ENCODE assay signal across 8 cellular contexts in the genomic region with DNA sequence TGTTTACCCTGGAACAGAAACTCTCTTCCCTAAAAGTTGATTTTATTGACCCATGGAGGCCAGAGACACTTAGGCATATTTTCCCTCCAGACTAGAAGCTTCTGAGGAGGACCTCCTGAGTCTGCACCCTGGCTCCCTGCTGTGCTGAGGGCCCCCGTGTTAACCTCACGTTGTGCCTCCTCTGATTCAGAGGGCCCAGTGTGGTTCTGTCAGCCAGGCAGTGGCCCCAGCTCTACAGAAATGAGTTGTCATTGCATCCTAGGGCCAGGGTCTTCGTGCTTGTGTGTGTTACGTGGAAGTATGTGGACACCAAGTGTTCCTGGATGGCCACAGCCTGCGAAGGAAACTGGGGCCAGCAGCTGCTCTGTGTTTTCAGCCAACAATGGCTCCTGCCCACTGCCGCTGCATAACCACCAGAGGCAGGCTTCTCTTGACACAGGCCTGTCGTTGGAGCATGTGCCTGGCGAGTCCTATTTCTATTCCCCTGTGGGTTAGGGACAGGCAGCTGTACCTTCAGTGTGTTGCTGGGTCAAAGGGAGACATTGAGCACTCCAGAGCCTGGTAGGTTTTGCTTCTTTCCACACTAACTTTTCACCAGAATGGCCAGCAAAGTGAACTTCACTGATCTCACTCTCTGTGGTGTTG. TPM values are rescaled to one million over a fixed set of nuclear protein-coding genes. Genes with fewer than 3 reads are reported as not detected.
DNase-seq lines count a peak whose midpoint lies in the region; ATAC-seq, FAIRE-seq and TF ChIP-seq lines count a peak whose summit lies in the region.

No MANE protein-coding gene starts in this region.

- no peak for FAIRE-seq in urothelium cell line (lab: Jason Lieb, UNC)

- H3K9me3 Mint-ChIP-seq in CD4-positive, alpha-beta memory T cell, result peaks cover 0 to 2% (median 0%) of the 10 kb centered on the region in 8 donors
- H3K9me3 Mint-ChIP-seq in activated CD8-positive, alpha-beta memory T cell treated with anti-CD3 and anti-CD28 coated beads, Interleukin-2, amount 10 ng/mL, durations not matched to agents 7 days and 5 days (ENCODE audit: low read depth), result no peaks in the 10 kb centered on the region

- H3K36me3 Mint-ChIP-seq in CD4-positive, alpha-beta memory T cell, result peaks cover 40 to 52% of the 10 kb centered on the region in 2 donors
- H3K36me3 Mint-ChIP-seq in activated CD8-positive, alpha-beta memory T cell treated with anti-CD3 and anti-CD28 coated beads, Interleukin-2, amount 10 ng/mL, durations not matched to agents 7 days and 5 days, result peaks cover 41% of the 10 kb centered on the region

- no peaks in the 10 kb centered on the region for H3K9me3 ChIP-seq in CD4-positive, alpha-beta memory T cell (ENCODE audit: control insufficient read depth in 1 of 2, low read length in 2 of 2)
- H3K9me3 ChIP-seq in prostate gland, result no peaks in the 10 kb centered on the region

- POLR2A ChIA-PET in CD4-positive, alpha-beta memory T cell (lab: Charles Lee; ENCODE audit: partially characterized antibody), result interaction anchor here (0.7 to 20.7 kb wide), 12 partner anchors 15 to 151 kb away, joined by 3 to 650 read pairs (median 6); a partner anchor contains a TSS

- H3K27ac ChIP-seq in CD4-positive, alpha-beta memory T cell (ENCODE audit: low read depth, low read length), result peak overlapping the region; percentile 75
- H3K27ac ChIP-seq in prostate gland, result peak overlapping the region; percentile 68 to 70

- peak overlapping the region; percentile 7 to 15 for H3K4me3 ChIP-seq in CD4-positive, alpha-beta memory T cell (ENCODE audit: low read length in 2 of 2)
- H3K4me3 ChIP-seq in fibroblast of villous mesenchyme (ENCODE audit: low read depth, low read length) (no peak overlapping the region), prostate gland (no peak overlapping the region)

- ATAC-seq in activated CD8-positive, alpha-beta memory T cell treated with anti-CD3 and anti-CD28 coated beads, Interleukin-2, amount 10 ng/mL, durations not matched to agents 7 days and 5 days, result peak; percentile 71
- ATAC-seq in HG02885 (IDR thresholded peaks at IDR 0.05; ENCODE audit: poor library complexity, unreplicated experiment), result no peak

- no peaks in the 10 kb centered on the region for H3K27me3 Mint-ChIP-seq in CD4-positive, alpha-beta memory T cell
- H3K27me3 Mint-ChIP-seq in activated CD8-positive, alpha-beta memory T cell treated with anti-CD3 and anti-CD28 coated beads, Interleukin-2, amount 10 ng/mL, durations not matched to agents 7 days and 5 days, result no peaks in the 10 kb centered on the region

- intact Hi-C loops in CD4-positive, alpha-beta memory T cell (cut with micrococcal nuclease), result loop anchor here (1.0 kb wide), 2 partner anchors 17 to 45 kb away; a partner anchor contains a TSS
- intact Hi-C loops in prostate gland (cut with DNase I), result loop anchor here (5.0 to 10.0 kb wide), 2 partner anchors 45 to 117 kb away; a partner anchor contains a TSS

- 52% methylated on average over 8 of the region's 8 CpGs for whole genome bisulfite sequencing in prostate gland

- peaks cover 58 to 92% (median 79%) of the 10 kb centered on the region in 4 donors for H3K4me1 Mint-ChIP-seq in CD4-positive, alpha-beta memory T cell
- peaks cover 92% of the 10 kb centered on the region for H3K4me1 Mint-ChIP-seq in activated CD8-positive, alpha-beta memory T cell treated with anti-CD3 and anti-CD28 coated beads, Interleukin-2, amount 10 ng/mL, durations not matched to agents 7 days and 5 days

- H3K4me1 ChIP-seq in CD4-positive, alpha-beta memory T cell (ENCODE audit: insufficient read depth, low read length), result peaks cover 92% of the 10 kb centered on the region
- H3K4me1 ChIP-seq in prostate gland (replicated peaks), result peaks cover 6% of the 10 kb centered on the region

- H3K27me3 ChIP-seq in CD4-positive, alpha-beta memory T cell (ENCODE audit: insufficient read depth, low read length), result no peaks in the 10 kb centered on the region
- no peaks in the 10 kb centered on the region for H3K27me3 ChIP-seq in prostate gland (replicated peaks; ENCODE audit: insufficient read depth)

- CTCF ChIA-PET in CD4-positive, alpha-beta memory T cell (lab: Charles Lee; ENCODE audit: partially characterized antibody), result interaction anchor here (0.9 to 13.8 kb wide), 7 partner anchors 14 to 134 kb away, joined by 3 to 374 read pairs (median 3); no protein-coding TSS in a partner anchor
- CTCF ChIA-PET in activated CD8-positive, alpha-beta memory T cell treated with anti-CD3 and anti-CD28 coated beads, Interleukin-2, amount 10 ng/mL, durations not matched to agents 7 days and 5 days (lab: Charles Lee), result interaction anchor here (0.8 to 17.2 kb wide), 8 partner anchors 15 to 149 kb away, joined by 3 to 406 read pairs (median 4); a partner anchor contains a TSS

- H3K36me3 ChIP-seq in CD4-positive, alpha-beta memory T cell (ENCODE audit: insufficient read depth, low read length), result peaks cover 33% of the 10 kb centered on the region
- no peaks in the 10 kb centered on the region for H3K36me3 ChIP-seq in prostate gland

- TF ChIP-seq CTCF in fibroblast of villous mesenchyme (IDR thresholded peaks at IDR 0.05; ENCODE audit: insufficient read depth, low read depth, low read length) (peak; percentile 28), prostate gland (IDR thresholded peaks at IDR 0.05) (no peak)

- peak overlapping the region; percentile 84 to 89 (median 88) for H3K4me3 Mint-ChIP-seq in CD4-positive, alpha-beta memory T cell
- H3K4me3 Mint-ChIP-seq in activated CD8-positive, alpha-beta memory T cell treated with anti-CD3 and anti-CD28 coated beads, Interleukin-2, amount 10 ng/mL, durations not matched to agents 7 days and 5 days, result peak overlapping the region; percentile 74

- no peak for TF ChIP-seq POLR2A in prostate gland (IDR thresholded peaks at IDR 0.05)

- peak overlapping the region; percentile 92 to 99 (median 98) for H3K27ac Mint-ChIP-seq in CD4-positive, alpha-beta memory T cell
- H3K27ac Mint-ChIP-seq in activated CD8-positive, alpha-beta memory T cell treated with anti-CD3 and anti-CD28 coated beads, Interleukin-2, amount 10 ng/mL, durations not matched to agents 7 days and 5 days, result peak overlapping the region; percentile 96

- DNase-seq in CD4-positive, alpha-beta memory T cell, result peak in 2 of 5 donors; percentile 42 to 59
- DNase-seq in activated CD8-positive, alpha-beta memory T cell treated with anti-CD3 and anti-CD28 coated beads, Interleukin-2, amount 10 ng/mL, durations not matched to agents 7 days and 5 days, result peak; percentile 89
- DNase-seq in fibroblast of villous mesenchyme (ENCODE audit: low read depth), result no peak
- no peak for DNase-seq in prostate gland (ENCODE audit: low spot score)
- DNase-seq in NCI-H345 treated with DMSO at 0.1 percent for 48 hours (lab: John Stamatoyannopoulos, UW; ENCODE audit: unreplicated experiment), result no peak
- DNase-seq in urothelium cell line (ENCODE audit: low spot score), result no peak
- no peak for DNase-seq in NCI-H524 treated with DMSO at 0.1 percent for 48 hours (lab: John Stamatoyannopoulos, UW)

RNA-seq across cellular contexts. Expression of a gene that starts 44.5 kb away (rescaled TPM):
- total RNA-seq in CD4-positive, alpha-beta memory T cell, result 100 to 1,000 TPM; 225 to 237 TPM
- 10 to 100 TPM; 15.6 to 86.8 TPM for polyA plus RNA-seq in CD4-positive, alpha-beta memory T cell
- total RNA-seq in activated CD8-positive, alpha-beta memory T cell treated with anti-CD3 and anti-CD28 coated beads, Interleukin-2, amount 10 ng/mL, durations not matched to agents 7 days and 5 days, result 100 to 1,000 TPM; 145 to 179 TPM
- total RNA-seq in fibroblast of villous mesenchyme (37.0 and 51.0 TPM in 2 replicates), prostate gland (10 to 100 TPM; 43.2 to 87.1 TPM)

RNA-seq across cellular contexts. Expression of a gene that starts 56.3 kb away (rescaled TPM):
- total RNA-seq in CD4-positive, alpha-beta memory T cell, result 10 to 100 TPM; 60.2 to 63.1 TPM
- 10 to 100 TPM; 19.4 to 23.9 TPM for polyA plus RNA-seq in CD4-positive, alpha-beta memory T cell
- total RNA-seq in activated CD8-positive, alpha-beta memory T cell treated with anti-CD3 and anti-CD28 coated beads, Interleukin-2, amount 10 ng/mL, durations not matched to agents 7 days and 5 days, result 10 to 100 TPM; 27.5 to 31.7 TPM
- total RNA-seq in fibroblast of villous mesenchyme (29.3 and 31.1 TPM in 2 replicates), prostate gland (10 to 100 TPM; 45.1 to 51.3 TPM)

Comparison
In these comparisons a context has a peak if more than half of its experiments do, and no peak if none do; other contexts are left out.
1. H3K4me3 ChIP-seq: peak in CD4-positive, alpha-beta memory T cell (2 of 2); none in fibroblast of villous mesenchyme (single experiment) and prostate gland (0 of 2).